In genomic region chr16:69726313-69727060, GRCh38 we compare ENCODE assay signal across 8 cellular contexts. TPM values are rescaled to one million over a fixed set of nuclear protein-coding genes. Genes with fewer than 3 reads are reported as not detected.
DNase-seq lines count a peak whose midpoint lies in the region; ATAC-seq and TF ChIP-seq lines count a peak whose summit lies in the region.

Gene NQO1 (minus strand): TSS chr16:69726560. CDS start chr16:69726439, 121 bp downstream.

- peak; percentile 97 for ATAC-seq in GM21526 (IDR thresholded peaks at IDR 0.05; ENCODE audit: low FRiP score, unreplicated experiment)
- ATAC-seq in naive thymus-derived CD4-positive, alpha-beta T cell, result peak; percentile 98
- ATAC-seq in stimulated activated naive B cell treated with anti-CD40 and anti-IgM and Interleukin-4, amounts not matched to agents 10 μg/mL and 1 μg/mL and 100 μg/mL, for 72 hours (replicated peaks), result peak; percentile 99

- no peaks in the 10 kb centered on the region for H3K9me3 ChIP-seq in Peyer's patch
- H3K9me3 ChIP-seq in naive thymus-derived CD4-positive, alpha-beta T cell (ENCODE audit: control insufficient read depth in 2 of 3, low read length in 3 of 3), result no peaks in the 10 kb centered on the region

- H3K4me1 ChIP-seq in Peyer's patch, result peaks cover 0 to 18% (median 2%) of the 10 kb centered on the region in 4 donors
- H3K4me1 ChIP-seq in naive thymus-derived CD4-positive, alpha-beta T cell (ENCODE audit: control insufficient read depth in 2 of 2, insufficient read depth in 2 of 2, low read length in 2 of 2), result peaks cover 10 to 18% of the 10 kb centered on the region in 2 donors

- no peaks in the 10 kb centered on the region for H3K36me3 ChIP-seq in Peyer's patch
- H3K36me3 ChIP-seq in naive thymus-derived CD4-positive, alpha-beta T cell (ENCODE audit: control insufficient read depth in 2 of 3, insufficient read depth in 3 of 3, low read length in 3 of 3), result no peaks in the 10 kb centered on the region

- TF ChIP-seq CTCF in Peyer's patch (IDR thresholded peaks at IDR 0.05), result no peak

- intact Hi-C loops in activated T-helper 1 cell treated with anti-CD3 and anti-CD28 coated beads, Interleukin-12 subunit alpha, Interleukin-12 subunit beta, Interleukin-2, Interleukin-4 antibody, amounts not matched to agents 30 ng/mL and 10 ng/mL and 1 ng/mL, durations not matched to agents 14 hours and 24 hours and 36 hours (cut with micrococcal nuclease), result loop anchor here (1.0 to 2.0 kb wide), 5 partner anchors 17 to 387 kb away; partner anchors contain the start of genes COG8, NIP7, NOB1 and WWP2
- intact Hi-C loops in naive thymus-derived CD4-positive, alpha-beta T cell (cut with micrococcal nuclease), result loop anchor here (1.0 to 10.0 kb wide), 6 partner anchors 16 to 302 kb away; partner anchors contain the start of genes NOB1 (in 2 of the 2), CYB5B (in 1 of the 2) and WWP2 (in 1 of the 2)

- H3K27me3 ChIP-seq in Peyer's patch, result no peaks in the 10 kb centered on the region
- no peaks in the 10 kb centered on the region for H3K27me3 ChIP-seq in naive thymus-derived CD4-positive, alpha-beta T cell (ENCODE audit: control insufficient read depth in 2 of 2, insufficient read depth in 2 of 2, low read length in 2 of 2)

- CTCF ChIA-PET in naive thymus-derived CD4-positive, alpha-beta T cell (lab: Charles Lee), result interaction anchor here (0.8 to 2.3 kb wide), 2 partner anchors 18 to 28 kb away, joined by 3 to 18 read pairs; partner anchors contain the start of gene NOB1

- no peaks in the 10 kb centered on the region for H3K27me3 Mint-ChIP-seq in IgD-negative memory B cell
- no peaks in the 10 kb centered on the region for H3K27me3 Mint-ChIP-seq in activated T-helper 1 cell treated with anti-CD3 and anti-CD28 coated beads, Interleukin-12 subunit alpha, Interleukin-12 subunit beta, Interleukin-2, Interleukin-4 antibody, amounts not matched to agents 30 ng/mL and 10 ng/mL and 1 ng/mL, durations not matched to agents 14 hours and 24 hours and 36 hours (ENCODE audit: insufficient read depth)
- H3K27me3 Mint-ChIP-seq in naive thymus-derived CD4-positive, alpha-beta T cell, result no peaks in the 10 kb centered on the region
- no peaks in the 10 kb centered on the region for H3K27me3 Mint-ChIP-seq in stimulated activated naive B cell treated with anti-CD40 and anti-IgM and Interleukin-4, amounts not matched to agents 10 μg/mL and 1 μg/mL and 100 μg/mL, for 72 hours

- H3K9me3 Mint-ChIP-seq in IgD-negative memory B cell, result no peaks in the 10 kb centered on the region
- H3K9me3 Mint-ChIP-seq in activated T-helper 1 cell treated with anti-CD3 and anti-CD28 coated beads, Interleukin-12 subunit alpha, Interleukin-12 subunit beta, Interleukin-2, Interleukin-4 antibody, amounts not matched to agents 30 ng/mL and 10 ng/mL and 1 ng/mL, durations not matched to agents 14 hours and 24 hours and 36 hours, result no peaks in the 10 kb centered on the region
- H3K9me3 Mint-ChIP-seq in naive thymus-derived CD4-positive, alpha-beta T cell, result no peaks in the 10 kb centered on the region
- H3K9me3 Mint-ChIP-seq in stimulated activated naive B cell treated with anti-CD40 and anti-IgM and Interleukin-4, amounts not matched to agents 10 μg/mL and 1 μg/mL and 100 μg/mL, for 72 hours, result no peaks in the 10 kb centered on the region

- POLR2A ChIA-PET in naive thymus-derived CD4-positive, alpha-beta T cell (lab: Charles Lee), result interaction anchor here (1.3 to 4.8 kb wide), 5 partner anchors 23 to 37 kb away, joined by 4 to 49 read pairs (median 7); partner anchors contain the start of genes NOB1 and WWP2

- H3K27ac ChIP-seq in Peyer's patch, result peak within 1 kb of the TSS; percentile 79 to 86 (median 81)
- peak within 1 kb of the TSS; percentile 57 for H3K27ac ChIP-seq in naive thymus-derived CD4-positive, alpha-beta T cell (ENCODE audit: low read depth, low read length)

- H3K36me3 Mint-ChIP-seq in IgD-negative memory B cell, result peaks cover 2% of the 10 kb centered on the region
- peaks cover 5% of the 10 kb centered on the region for H3K36me3 Mint-ChIP-seq in activated T-helper 1 cell treated with anti-CD3 and anti-CD28 coated beads, Interleukin-12 subunit alpha, Interleukin-12 subunit beta, Interleukin-2, Interleukin-4 antibody, amounts not matched to agents 30 ng/mL and 10 ng/mL and 1 ng/mL, durations not matched to agents 14 hours and 24 hours and 36 hours (ENCODE audit: low read depth)
- H3K36me3 Mint-ChIP-seq in naive thymus-derived CD4-positive, alpha-beta T cell, result no peaks in the 10 kb centered on the region
- peaks cover 3 to 16% of the 10 kb centered on the region in 2 donors for H3K36me3 Mint-ChIP-seq in stimulated activated naive B cell treated with anti-CD40 and anti-IgM and Interleukin-4, amounts not matched to agents 10 μg/mL and 1 μg/mL and 100 μg/mL, for 72 hours

- H3K27ac Mint-ChIP-seq in IgD-negative memory B cell, result peak within 1 kb of the TSS; percentile 80 to 93 (median 89)
- H3K27ac Mint-ChIP-seq in activated T-helper 1 cell treated with anti-CD3 and anti-CD28 coated beads, Interleukin-12 subunit alpha, Interleukin-12 subunit beta, Interleukin-2, Interleukin-4 antibody, amounts not matched to agents 30 ng/mL and 10 ng/mL and 1 ng/mL, durations not matched to agents 14 hours and 24 hours and 36 hours, result peak within 1 kb of the TSS; percentile 98
- H3K27ac Mint-ChIP-seq in naive thymus-derived CD4-positive, alpha-beta T cell, result peak within 1 kb of the TSS; percentile 72 to 95 (median 86)
- H3K27ac Mint-ChIP-seq in stimulated activated naive B cell treated with anti-CD40 and anti-IgM and Interleukin-4, amounts not matched to agents 10 μg/mL and 1 μg/mL and 100 μg/mL, for 72 hours, result peak within 1 kb of the TSS; percentile 99

- DNase-seq in DMS114 treated with DMSO at 0.1 percent for 48 hours (lab: John Stamatoyannopoulos, UW; ENCODE audit: unreplicated experiment) (peak; percentile 90), Peyer's patch (peak; percentile 95 to 97 (median 97)), fibroblast of gingiva (ENCODE audit: low read depth) (peak; percentile 100)
- DNase-seq in activated T-helper 1 cell treated with anti-CD3 and anti-CD28 coated beads, Interleukin-12 subunit alpha, Interleukin-12 subunit beta, Interleukin-2, Interleukin-4 antibody, amounts not matched to agents 30 ng/mL and 10 ng/mL and 1 ng/mL, durations not matched to agents 14 hours and 24 hours and 36 hours (ENCODE audit: low spot score), result peak; percentile 91
- peak; percentile 62 to 90 (median 78) for DNase-seq in naive thymus-derived CD4-positive, alpha-beta T cell
- DNase-seq in stimulated activated naive B cell treated with anti-CD40 and anti-IgM and Interleukin-4, amounts not matched to agents 10 μg/mL and 1 μg/mL and 100 μg/mL, for 72 hours, result peak; percentile 89

- H3K4me1 Mint-ChIP-seq in IgD-negative memory B cell, result peaks cover 9 to 16% (median 13%) of the 10 kb centered on the region in 3 donors
- H3K4me1 Mint-ChIP-seq in activated T-helper 1 cell treated with anti-CD3 and anti-CD28 coated beads, Interleukin-12 subunit alpha, Interleukin-12 subunit beta, Interleukin-2, Interleukin-4 antibody, amounts not matched to agents 30 ng/mL and 10 ng/mL and 1 ng/mL, durations not matched to agents 14 hours and 24 hours and 36 hours (ENCODE audit: low read depth), result peaks cover 42% of the 10 kb centered on the region
- H3K4me1 Mint-ChIP-seq in naive thymus-derived CD4-positive, alpha-beta T cell, result peaks cover 15 to 57% (median 27%) of the 10 kb centered on the region in 7 donors
- H3K4me1 Mint-ChIP-seq in stimulated activated naive B cell treated with anti-CD40 and anti-IgM and Interleukin-4, amounts not matched to agents 10 μg/mL and 1 μg/mL and 100 μg/mL, for 72 hours, result peaks cover 28 to 38% of the 10 kb centered on the region in 2 donors

- TF ChIP-seq POLR2A in Peyer's patch (IDR thresholded peaks at IDR 0.05), result peak; percentile 82 to 94

- peak within 1 kb of the TSS; percentile 87 to 97 (median 92) for H3K4me3 Mint-ChIP-seq in IgD-negative memory B cell
- H3K4me3 Mint-ChIP-seq in activated T-helper 1 cell treated with anti-CD3 and anti-CD28 coated beads, Interleukin-12 subunit alpha, Interleukin-12 subunit beta, Interleukin-2, Interleukin-4 antibody, amounts not matched to agents 30 ng/mL and 10 ng/mL and 1 ng/mL, durations not matched to agents 14 hours and 24 hours and 36 hours, result peak within 1 kb of the TSS; percentile 98
- peak within 1 kb of the TSS; percentile 86 to 96 (median 95) for H3K4me3 Mint-ChIP-seq in naive thymus-derived CD4-positive, alpha-beta T cell
- peak within 1 kb of the TSS; percentile 96 to 100 for H3K4me3 Mint-ChIP-seq in stimulated activated naive B cell treated with anti-CD40 and anti-IgM and Interleukin-4, amounts not matched to agents 10 μg/mL and 1 μg/mL and 100 μg/mL, for 72 hours

- peak within 1 kb of the TSS; percentile 48 to 56 (median 53) for H3K4me3 ChIP-seq in Peyer's patch
- peak within 1 kb of the TSS; percentile 79 for H3K4me3 ChIP-seq in naive thymus-derived CD4-positive, alpha-beta T cell (ENCODE audit: low read length)

RNA-seq across cellular contexts. Expression of gene NQO1, which starts in this region (rescaled TPM):
- polyA plus RNA-seq in IgD-negative memory B cell, result 5.4 TPM
- 100 to 1,000 TPM in 3 of 4 donors, 10 to 100 TPM in 1; 42.4 to 311 (median 144) TPM for total RNA-seq in Peyer's patch
- 9.7 and 9.8 TPM in 2 replicates for total RNA-seq in activated T-helper 1 cell treated with anti-CD3 and anti-CD28 coated beads, Interleukin-12 subunit alpha, Interleukin-12 subunit beta, Interleukin-2, Interleukin-4 antibody, amounts not matched to agents 30 ng/mL and 10 ng/mL and 1 ng/mL, durations not matched to agents 14 hours and 24 hours and 36 hours
- total RNA-seq in naive thymus-derived CD4-positive, alpha-beta T cell, result 10 to 100 TPM in 1 of 5 experiments, 1 to 10 TPM in 4; 1.7 to 27.3 (median 3.2) TPM
- polyA plus RNA-seq in naive thymus-derived CD4-positive, alpha-beta T cell, result 1 to 10 TPM; 2.2 to 5.3 TPM

Comparison
In these comparisons a context has a peak if more than half of its experiments do, and no peak if none do; other contexts are left out.
1. Peak in every context shown above with its lines: DNase-seq, ATAC-seq, H3K4me3 ChIP-seq and H3K27ac ChIP-seq.